In genomic region chr15:40097096-40097967, GRCh38 we compare ENCODE assay signal across 10 cellular contexts. TPM values are rescaled to one million over a fixed set of nuclear protein-coding genes. Genes with fewer than 3 reads are reported as not detected.
DNase-seq lines count a peak whose midpoint lies in the region; ATAC-seq and TF ChIP-seq lines count a peak whose summit lies in the region.
"Had no signal": no experiment of that assay in that cellular context is flagged by ENCODE, and none has a peak within 500 bp of the region (broad histone marks: within the 10 kb centered on the region; RNA-seq: fewer than 3 reads in every experiment).

No MANE protein-coding gene starts in this region.

- H3K4me1 ChIP-seq in Peyer's patch, result peaks cover 16 to 98% (median 70%) of the 10 kb centered on the region in 4 donors
- H3K4me1 ChIP-seq in esophagus muscularis mucosa, result peaks cover 93 to 99% (median 98%) of the 10 kb centered on the region in 4 donors
- H3K4me1 ChIP-seq in gastrocnemius medialis, result peaks cover 93% of the 10 kb centered on the region in 2 donors

- TF ChIP-seq CTCF in GM12865 (IDR thresholded peaks at IDR 0.05; ENCODE audit: insufficient read depth, low read depth, low read length, missing control alignments) (no peak), Peyer's patch (IDR thresholded peaks at IDR 0.05) (no peak), esophagus muscularis mucosa (IDR thresholded peaks at IDR 0.05) (no peak), gastrocnemius medialis (IDR thresholded peaks at IDR 0.05 in 4 of 5, conservative IDR thresholded peaks at IDR 0.05 in 1 of 5) (no peak)

- intact Hi-C loops in esophagus muscularis mucosa (cut with DNase I), result no loop called here
- intact Hi-C loops in gastrocnemius medialis (cut with DNase I; ENCODE audit: low total_unique reads), result no loop called here

- peak overlapping the region; percentile 47 for H3K4me3 ChIP-seq in GM12865 (ENCODE audit: low read depth, low read length)
- H3K4me3 ChIP-seq in Peyer's patch, result no peak overlapping the region
- no peak overlapping the region for H3K4me3 ChIP-seq in esophagus muscularis mucosa
- no peak overlapping the region for H3K4me3 ChIP-seq in gastrocnemius medialis

- in situ Hi-C loops in gastrocnemius medialis (cut with MboI; ENCODE audit: low sequenced_read_pairs in 4 of 4), result no loop called here

- 65% methylated on average over 10 of the region's 10 CpGs for WGBS in esophagus muscularis mucosa

- H3K9me3 ChIP-seq in Peyer's patch (no peaks in the 10 kb centered on the region), esophagus muscularis mucosa (no peaks in the 10 kb centered on the region), gastrocnemius medialis (no peaks in the 10 kb centered on the region)

- DNase-seq in GM12865 (ENCODE audit: low read depth) (peak; percentile 13), Peyer's patch (no peak), esophagus muscularis mucosa (ENCODE audit: extremely low spot score) (no peak), gastrocnemius medialis (no peak), HCEC 1CT (no peak), NCI-H1092 treated with DMSO at 0.1 percent for 48 hours (lab: John Stamatoyannopoulos, UW) (no peak)
- DNase-seq: activated CD4-positive, alpha-beta T cell treated with anti-CD3 and anti-CD28 coated beads, Interleukin-2, amount 50 U/mL, for 4 hours; effector CD8-positive, alpha-beta T cell had no signal

- ATAC-seq in gastrocnemius medialis (no peak), GM21447 (IDR thresholded peaks at IDR 0.05; ENCODE audit: unreplicated experiment) (no peak), HG03439 (IDR thresholded peaks at IDR 0.05; ENCODE audit: unreplicated experiment) (no peak)

- no peaks in the 10 kb centered on the region for H3K36me3 ChIP-seq in Peyer's patch
- no peaks in the 10 kb centered on the region for H3K36me3 ChIP-seq in esophagus muscularis mucosa
- no peaks in the 10 kb centered on the region for H3K36me3 ChIP-seq in gastrocnemius medialis

- H3K27me3 ChIP-seq in Peyer's patch (no peaks in the 10 kb centered on the region), esophagus muscularis mucosa (no peaks in the 10 kb centered on the region), gastrocnemius medialis (no peaks in the 10 kb centered on the region)

- TF ChIP-seq POLR2A in Peyer's patch (IDR thresholded peaks at IDR 0.05) (no peak), esophagus muscularis mucosa (IDR thresholded peaks at IDR 0.05; ENCODE audit: low read depth) (no peak), gastrocnemius medialis (IDR thresholded peaks at IDR 0.05) (no peak)

- no peak for TF ChIP-seq EP300 in esophagus muscularis mucosa (IDR thresholded peaks at IDR 0.05)

- H3K27ac ChIP-seq in Peyer's patch (peak overlapping the region; percentile 91 to 94 (median 92)), esophagus muscularis mucosa (replicated peaks in 1 of 4) (peak overlapping the region; percentile 83 to 88 (median 85)), gastrocnemius medialis (peak overlapping the region; percentile 93 to 99 (median 98))

RNA-seq across cellular contexts. Expression of gene BMF, which starts 11.3 kb away (rescaled TPM):
- total RNA-seq in Peyer's patch, result 10 to 100 TPM; 13.5 to 98.2 (median 26.1) TPM
- total RNA-seq in esophagus muscularis mucosa, result 1 to 10 TPM; 4.6 to 8.3 (median 6.3) TPM
- total RNA-seq in gastrocnemius medialis, result 10 to 100 TPM in 1 of 4 donors, 1 to 10 TPM in 2, under 1 TPM in 1; 0.82 to 11.6 (median 3.2) TPM

RNA-seq across cellular contexts. Expression of gene SRP14, which starts 58.4 kb away (rescaled TPM):
- 100 to 1,000 TPM; 105 to 163 (median 146) TPM for total RNA-seq in Peyer's patch
- 100 to 1,000 TPM; 262 to 412 (median 301) TPM for total RNA-seq in esophagus muscularis mucosa
- total RNA-seq in gastrocnemius medialis, result 100 to 1,000 TPM; 180 to 244 (median 208) TPM
